Comparison of ENCODE assay signal across 23 cellular contexts in genomic region chr21:27045281-27045985, GRCh38.
"Had no signal": no experiment of that assay in that cellular context is flagged by ENCODE, and none has a peak within 500 bp of the region (broad histone marks: within the 10 kb centered on the region; RNA-seq: fewer than 3 reads in every experiment).

No MANE protein-coding gene starts in this region.

- H3K36me3 ChIP-seq: pancreas, thoracic aorta had no signal

- H3K9me3 Mint-ChIP-seq: activated CD4-positive, alpha-beta T cell treated with anti-CD3 and anti-CD28 coated beads, Interleukin-2, amount 10 ng/mL, durations not matched to agents 24 days and 14 days; activated naive CD4-positive, alpha-beta T cell treated with anti-CD3 and anti-CD28 coated beads, Interleukin-2, amount 10 ng/mL, durations not matched to agents 7 days and 5 days; nephron progenitor cell had no signal

- ATAC-seq: activated CD4-positive, CD25-positive, alpha-beta regulatory T cell treated with anti-CD3 and anti-CD28 coated beads, Interleukin-2, amount 50 U/mL, for 24 hours; activated T-cell treated with anti-CD3 and anti-CD28 coated beads, Interleukin-2, amount 50 U/mL, for 72 hours; body of pancreas; left ventricle myocardium superior; pancreas; sciatic nerve had no signal

- DNase-seq: activated CD4-positive, alpha-beta memory T cell treated with anti-CD3 and anti-CD28 coated beads, Interleukin-2, amount 10 ng/mL, durations not matched to agents 7 days and 5 days; activated CD4-positive, alpha-beta T cell treated with anti-CD3 and anti-CD28 coated beads, Interleukin-2, amount 10 ng/mL, durations not matched to agents 24 days and 14 days; activated effector memory CD4-positive, alpha-beta T cell treated with anti-CD3 and anti-CD28 coated beads, Interleukin-2, amount 50 U/mL, for 16 hours; activated naive CD4-positive, alpha-beta T cell treated with anti-CD3 and anti-CD28 coated beads, Interleukin-2, amount 10 ng/mL, durations not matched to agents 7 days and 5 days; activated T-cell treated with anti-CD3 and anti-CD28 coated beads, Interleukin-2, amount 50 U/mL, for 72 hours; anterior cingulate cortex; body of pancreas; caudate nucleus; effector CD4-positive, alpha-beta T cell; erythroblast; left ventricle myocardium superior; mammary epithelial cell; nephron progenitor cell; pancreas; SK-N-SH; stimulated activated CD4-positive, alpha-beta T cell treated with anti-CD3 and anti-CD28 coated beads, Interleukin-2, amount 100 ng/mL, for 48 hours; stimulated activated naive CD4-positive, alpha-beta T cell had no signal

- H3K27ac Mint-ChIP-seq: activated CD4-positive, alpha-beta memory T cell treated with anti-CD3 and anti-CD28 coated beads, Interleukin-2, amount 10 ng/mL, durations not matched to agents 7 days and 5 days; activated CD4-positive, alpha-beta T cell treated with anti-CD3 and anti-CD28 coated beads, Interleukin-2, amount 10 ng/mL, durations not matched to agents 24 days and 14 days; activated naive CD4-positive, alpha-beta T cell treated with anti-CD3 and anti-CD28 coated beads, Interleukin-2, amount 10 ng/mL, durations not matched to agents 7 days and 5 days; activated T-cell treated with anti-CD3 and anti-CD28 coated beads, Interleukin-2, amount 50 U/mL, for 72 hours; dendritic cell treated with granulocyte-macrophage colony-stimulating factor and Interleukin-4, amounts not matched to agents 40 ng/mL and 50 ng/mL, for 4 days; type B pancreatic cell had no signal

- H3K36me3 Mint-ChIP-seq: activated naive CD4-positive, alpha-beta T cell treated with anti-CD3 and anti-CD28 coated beads, Interleukin-2, amount 10 ng/mL, durations not matched to agents 7 days and 5 days; type B pancreatic cell had no signal

- H3K4me3 ChIP-seq: body of pancreas, pancreas, smooth muscle cell, thoracic aorta had no signal

- H3K27me3 Mint-ChIP-seq: activated CD4-positive, alpha-beta memory T cell treated with anti-CD3 and anti-CD28 coated beads, Interleukin-2, amount 10 ng/mL, durations not matched to agents 7 days and 5 days; activated CD4-positive, alpha-beta T cell treated with anti-CD3 and anti-CD28 coated beads, Interleukin-2, amount 10 ng/mL, durations not matched to agents 24 days and 14 days; activated naive CD4-positive, alpha-beta T cell treated with anti-CD3 and anti-CD28 coated beads, Interleukin-2, amount 10 ng/mL, durations not matched to agents 7 days and 5 days; dendritic cell treated with granulocyte-macrophage colony-stimulating factor and Interleukin-4, amounts not matched to agents 40 ng/mL and 50 ng/mL, for 4 days; type B pancreatic cell had no signal

- H3K9me3 ChIP-seq: body of pancreas, pancreas, SK-N-SH, thoracic aorta had no signal

- H3K27ac ChIP-seq: body of pancreas, pancreas, thoracic aorta had no signal

- H3K27me3 ChIP-seq: body of pancreas, pancreas had no signal

- H3K4me1 Mint-ChIP-seq: activated CD4-positive, alpha-beta memory T cell treated with anti-CD3 and anti-CD28 coated beads, Interleukin-2, amount 10 ng/mL, durations not matched to agents 7 days and 5 days; activated CD4-positive, alpha-beta T cell treated with anti-CD3 and anti-CD28 coated beads, Interleukin-2, amount 10 ng/mL, durations not matched to agents 24 days and 14 days; activated naive CD4-positive, alpha-beta T cell treated with anti-CD3 and anti-CD28 coated beads, Interleukin-2, amount 10 ng/mL, durations not matched to agents 7 days and 5 days had no signal

- H3K4me3 Mint-ChIP-seq: activated CD4-positive, alpha-beta memory T cell treated with anti-CD3 and anti-CD28 coated beads, Interleukin-2, amount 10 ng/mL, durations not matched to agents 7 days and 5 days; activated CD4-positive, alpha-beta T cell treated with anti-CD3 and anti-CD28 coated beads, Interleukin-2, amount 10 ng/mL, durations not matched to agents 24 days and 14 days; activated naive CD4-positive, alpha-beta T cell treated with anti-CD3 and anti-CD28 coated beads, Interleukin-2, amount 10 ng/mL, durations not matched to agents 7 days and 5 days; activated T-cell treated with anti-CD3 and anti-CD28 coated beads, Interleukin-2, amount 50 U/mL, for 72 hours; dendritic cell treated with granulocyte-macrophage colony-stimulating factor and Interleukin-4, amounts not matched to agents 40 ng/mL and 50 ng/mL, for 4 days; nephron progenitor cell; type B pancreatic cell had no signal

- H3K4me1 ChIP-seq: body of pancreas, pancreas had no signal
